In the genomic region with DNA sequence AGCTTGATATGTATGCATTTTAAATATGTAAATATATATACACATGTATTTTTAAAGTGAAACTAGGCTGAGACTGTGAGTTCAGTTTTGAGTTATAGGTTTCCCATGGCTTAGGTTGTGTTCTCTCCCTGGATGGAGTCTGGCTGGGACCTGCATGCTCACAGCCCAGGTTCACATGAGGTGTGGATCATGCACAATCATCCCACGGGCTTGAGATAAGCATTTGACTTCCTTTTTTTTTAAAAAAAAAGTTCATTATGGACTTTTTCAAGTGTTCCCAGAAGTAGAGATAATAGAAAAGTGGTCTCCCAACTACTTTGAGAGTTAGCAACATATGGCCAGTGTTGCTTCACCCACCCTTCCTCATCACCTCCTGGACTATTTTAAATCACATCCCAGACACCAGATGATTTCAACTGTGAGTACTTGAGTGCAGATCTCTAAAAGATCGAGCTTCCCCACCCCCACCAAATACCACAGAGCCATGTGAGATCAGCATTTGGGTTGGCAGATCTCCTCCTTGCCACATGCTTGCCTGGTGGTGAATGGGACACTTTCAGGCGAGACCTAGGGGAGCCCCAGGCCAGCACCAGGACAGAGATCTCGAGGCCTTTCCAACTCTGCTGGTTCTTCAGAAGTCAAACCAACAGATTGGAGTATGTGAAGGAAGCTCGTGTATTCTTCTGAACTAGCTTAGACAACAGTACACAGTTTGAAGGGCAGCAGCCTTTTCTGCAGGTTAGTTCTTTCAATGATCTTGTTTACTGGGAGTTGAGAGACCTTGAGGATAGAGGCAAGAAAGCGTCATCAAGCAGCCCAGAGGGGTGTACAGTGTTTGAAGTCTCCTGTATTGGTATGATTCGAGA, we compare ENCODE assay signal across 1 cellular context.
TF ChIP-seq lines count a peak whose summit lies in the region.

No MANE protein-coding gene starts in this region.

TF ChIP-seq in SK-N-SH treated with all-trans-retinoic acid at 6 μM for 48 hours, 23 proteins besides CTCF, POLR2A, EP300 and RAD21 (continued from another document):
- no peak for TF ChIP-seq ZNF565 (CRISPR knock-in tag; conservative IDR thresholded peaks at IDR 0.05; ENCODE audit: low read depth)
- TF ChIP-seq, protein P1, sequence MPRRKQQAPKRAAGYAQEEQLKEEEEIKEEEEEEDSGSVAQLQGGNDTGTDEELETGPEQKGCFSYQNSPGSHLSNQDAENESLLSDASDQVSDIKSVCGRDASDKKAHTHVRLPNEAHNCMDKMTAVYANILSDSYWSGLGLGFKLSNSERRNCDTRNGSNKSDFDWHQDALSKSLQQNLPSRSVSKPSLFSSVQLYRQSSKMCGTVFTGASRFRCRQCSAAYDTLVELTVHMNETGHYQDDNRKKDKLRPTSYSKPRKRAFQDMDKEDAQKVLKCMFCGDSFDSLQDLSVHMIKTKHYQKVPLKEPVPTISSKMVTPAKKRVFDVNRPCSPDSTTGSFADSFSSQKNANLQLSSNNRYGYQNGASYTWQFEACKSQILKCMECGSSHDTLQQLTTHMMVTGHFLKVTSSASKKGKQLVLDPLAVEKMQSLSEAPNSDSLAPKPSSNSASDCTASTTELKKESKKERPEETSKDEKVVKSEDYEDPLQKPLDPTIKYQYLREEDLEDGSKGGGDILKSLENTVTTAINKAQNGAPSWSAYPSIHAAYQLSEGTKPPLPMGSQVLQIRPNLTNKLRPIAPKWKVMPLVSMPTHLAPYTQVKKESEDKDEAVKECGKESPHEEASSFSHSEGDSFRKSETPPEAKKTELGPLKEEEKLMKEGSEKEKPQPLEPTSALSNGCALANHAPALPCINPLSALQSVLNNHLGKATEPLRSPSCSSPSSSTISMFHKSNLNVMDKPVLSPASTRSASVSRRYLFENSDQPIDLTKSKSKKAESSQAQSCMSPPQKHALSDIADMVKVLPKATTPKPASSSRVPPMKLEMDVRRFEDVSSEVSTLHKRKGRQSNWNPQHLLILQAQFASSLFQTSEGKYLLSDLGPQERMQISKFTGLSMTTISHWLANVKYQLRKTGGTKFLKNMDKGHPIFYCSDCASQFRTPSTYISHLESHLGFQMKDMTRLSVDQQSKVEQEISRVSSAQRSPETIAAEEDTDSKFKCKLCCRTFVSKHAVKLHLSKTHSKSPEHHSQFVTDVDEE (CRISPR knock-in tag; IDR thresholded peaks at IDR 0.05), result no peak
- no peak for TF ChIP-seq BACH2 (CRISPR knock-in tag; IDR thresholded peaks at IDR 0.05; ENCODE audit: borderline replicate concordance)
- TF ChIP-seq ZFP30 (CRISPR knock-in tag; IDR thresholded peaks at IDR 0.05), result no peak
- TF ChIP-seq, protein P2, sequence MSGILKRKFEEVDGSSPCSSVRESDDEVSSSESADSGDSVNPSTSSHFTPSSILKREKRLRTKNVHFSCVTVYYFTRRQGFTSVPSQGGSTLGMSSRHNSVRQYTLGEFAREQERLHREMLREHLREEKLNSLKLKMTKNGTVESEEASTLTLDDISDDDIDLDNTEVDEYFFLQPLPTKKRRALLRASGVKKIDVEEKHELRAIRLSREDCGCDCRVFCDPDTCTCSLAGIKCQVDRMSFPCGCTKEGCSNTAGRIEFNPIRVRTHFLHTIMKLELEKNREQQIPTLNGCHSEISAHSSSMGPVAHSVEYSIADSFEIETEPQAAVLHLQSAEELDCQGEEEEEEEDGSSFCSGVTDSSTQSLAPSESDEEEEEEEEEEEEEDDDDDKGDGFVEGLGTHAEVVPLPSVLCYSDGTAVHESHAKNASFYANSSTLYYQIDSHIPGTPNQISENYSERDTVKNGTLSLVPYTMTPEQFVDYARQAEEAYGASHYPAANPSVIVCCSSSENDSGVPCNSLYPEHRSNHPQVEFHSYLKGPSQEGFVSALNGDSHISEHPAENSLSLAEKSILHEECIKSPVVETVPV (CRISPR knock-in tag; IDR thresholded peaks at IDR 0.05), result no peak
- TF ChIP-seq RARB (CRISPR knock-in tag; IDR thresholded peaks at IDR 0.05), result no peak
- TF ChIP-seq PPARA (CRISPR knock-in tag; IDR thresholded peaks at IDR 0.05; ENCODE audit: borderline replicate concordance), result no peak
- no peak for TF ChIP-seq CSDC2 (CRISPR knock-in tag; IDR thresholded peaks at IDR 0.05)
